ENCODE assay signal across 8 cellular contexts in genomic region chr11:64319421-64319761, GRCh38. TPM values are rescaled to one million over a fixed set of nuclear protein-coding genes. Genes with fewer than 3 reads are reported as not detected.
DNase-seq lines count a peak whose midpoint lies in the region; ATAC-seq, FAIRE-seq and TF ChIP-seq lines count a peak whose summit lies in the region.

No MANE protein-coding gene starts in this region.

- no peaks in the 10 kb centered on the region for H3F3A ChIP-seq in GM23248 (ENCODE audit: insufficient read depth)

- no peak overlapping the region for H3K27ac ChIP-seq in GM23248
- peak overlapping the region; percentile 92 to 99 (median 98) for H3K27ac ChIP-seq in esophagus squamous epithelium
- H3K27ac ChIP-seq in sigmoid colon: peak overlapping the region; percentile 98 to 99 (median 98)

- DNase-seq in GM23248 (peak; percentile 42), SIG-M5 treated with dmso at 0.1 percent for 504 hours (lab: John Stamatoyannopoulos, UW; ENCODE audit: unreplicated experiment) (peak; percentile 80), esophagus squamous epithelium (lab: John Stamatoyannopoulos, UW) (no peak), sigmoid colon (peak; percentile 68), HK-2 (ENCODE audit: unreplicated experiment) (no peak), globus pallidus (ENCODE audit: low spot score) (no peak), GM19239 (ENCODE audit: insufficient read length, low spot score) (no peak)

- no peak overlapping the region for H2AFZ ChIP-seq in GM23248

- no peak for TF ChIP-seq CTCF in esophagus squamous epithelium (IDR thresholded peaks at IDR 0.05)
- no peak for TF ChIP-seq CTCF in sigmoid colon (IDR thresholded peaks at IDR 0.05)

- intact Hi-C loops in esophagus squamous epithelium (cut with DNase I): no loop called here
- intact Hi-C loops in sigmoid colon (cut with DNase I): loop anchor here (2.0 kb wide), 1 partner anchor 23 kb away; no protein-coding TSS in a partner anchor

- no peaks in the 10 kb centered on the region for H3K9me2 ChIP-seq in GM23248 (ENCODE audit: insufficient read depth)

- in situ Hi-C loops in GM23248 (cut with MboI): no loop called here

- WGBS in GM23248 (ENCODE audit: low coverage in 1 of 2, low lambda C conversion rate in 2 of 2, missing lambda C conversion rate in 2 of 2), 2 experiments: 97 to 100% methylated on average over 4 of the region's 4 CpGs
- WGBS in esophagus squamous epithelium, 2 donors: 37 to 60% methylated on average over 2 to 4 of the region's 4 CpGs
- WGBS in sigmoid colon, 2 donors: 16 to 67% methylated on average over 4 of the region's 4 CpGs

- H3K4me3 ChIP-seq in GM23248 (peak overlapping the region; percentile 88), esophagus squamous epithelium (peak overlapping the region; percentile 60 to 91 (median 82)), sigmoid colon (peak overlapping the region in 1 of 4 donors; percentile 83)

- peak overlapping the region; percentile 78 for H3K4me2 ChIP-seq in GM23248 (ENCODE audit: unreplicated experiment)

- H3K9me3 ChIP-seq in GM23248 (ENCODE audit: low read depth) (no peaks in the 10 kb centered on the region), esophagus squamous epithelium (no peaks in the 10 kb centered on the region), sigmoid colon (no peaks in the 10 kb centered on the region)

- H4K20me1 ChIP-seq in GM23248 (ENCODE audit: insufficient read depth): no peaks in the 10 kb centered on the region

- H3K27me3 ChIP-seq in GM23248 (replicated peaks; ENCODE audit: insufficient read depth) (no peaks in the 10 kb centered on the region), esophagus squamous epithelium (no peaks in the 10 kb centered on the region), sigmoid colon (no peaks in the 10 kb centered on the region)

- H3K79me2 ChIP-seq in GM23248 (ENCODE audit: insufficient read depth): peaks cover 49% of the 10 kb centered on the region

- TF ChIP-seq EP300 in sigmoid colon (IDR thresholded peaks at IDR 0.05): no peak

- FAIRE-seq in GM19239 (lab: Jason Lieb, UNC): no peak

- H3K4me1 ChIP-seq in GM23248 (ENCODE audit: insufficient read depth) (peaks cover 16% of the 10 kb centered on the region), esophagus squamous epithelium (peaks cover 40 to 87% (median 44%) of the 10 kb centered on the region in 3 donors), sigmoid colon (peaks cover 0 to 24% (median 22%) of the 10 kb centered on the region in 4 donors)

- H3K36me3 ChIP-seq in GM23248 (ENCODE audit: low read depth): 0 out of 2 replicates have a peak, but pooled peaks cover 4% of the 10 kb centered on the region
- peaks cover 21 to 56% (median 23%) of the 10 kb centered on the region in 3 donors for H3K36me3 ChIP-seq in esophagus squamous epithelium
- H3K36me3 ChIP-seq in sigmoid colon: peaks cover 10 to 43% (median 17%) of the 10 kb centered on the region in 4 donors

- peak overlapping the region; percentile 94 for H3K9ac ChIP-seq in GM23248

- TF ChIP-seq POLR2A in esophagus squamous epithelium (IDR thresholded peaks at IDR 0.05) (no peak), sigmoid colon (IDR thresholded peaks at IDR 0.05) (no peak)

- no peak for ATAC-seq in GM19035 (IDR thresholded peaks at IDR 0.05; ENCODE audit: unreplicated experiment)

RNA-seq across cellular contexts. Expression of gene PRDX5, which starts 1.5 kb away (rescaled TPM):
- 243 and 260 TPM in 2 replicates for total RNA-seq in GM23248 (2014; rRNA removed; shearing (Covaris generic))
- polyA plus RNA-seq in GM23248 (2016; fragmentation: Nextera tagmentation; extraction: Ambion mirVana) (436 and 451 TPM in 2 replicates), sigmoid colon (1,000 to 10,000 TPM in 1 of 3 donors, 100 to 1,000 TPM in 2; 596 to 1,045 (median 779) TPM)
- total RNA-seq in esophagus squamous epithelium (100 to 1,000 TPM; 309 to 602 (median 476) TPM), sigmoid colon (100 to 1,000 TPM; 169 to 269 (median 215) TPM)

RNA-seq across cellular contexts. Expression of gene TRMT112, which starts 2.0 kb away (rescaled TPM):
- 161 and 183 TPM in 2 replicates for total RNA-seq in GM23248 (2014; rRNA removed; shearing (Covaris generic))
- 269 and 282 TPM in 2 replicates for polyA plus RNA-seq in GM23248 (2016; fragmentation: Nextera tagmentation; extraction: Ambion mirVana)
- total RNA-seq in esophagus squamous epithelium: 100 to 1,000 TPM; 202 to 248 (median 211) TPM
- total RNA-seq in sigmoid colon: 100 to 1,000 TPM; 182 to 353 (median 269) TPM
- 100 to 1,000 TPM; 148 to 232 (median 168) TPM for polyA plus RNA-seq in sigmoid colon

RNA-seq across cellular contexts. Expression of gene ESRRA, which starts 14.1 kb away (rescaled TPM):
- total RNA-seq in GM23248 (2014; rRNA removed; shearing (Covaris generic)): 38.6 and 41.9 TPM in 2 replicates
- polyA plus RNA-seq in GM23248 (2016; fragmentation: Nextera tagmentation; extraction: Ambion mirVana): 17.2 and 18.1 TPM in 2 replicates
- total RNA-seq in esophagus squamous epithelium: 100 to 1,000 TPM in 2 of 4 donors, 10 to 100 TPM in 2; 81.9 to 131 (median 99.7) TPM
- total RNA-seq in sigmoid colon: 10 to 100 TPM; 39.9 to 48.7 (median 45.3) TPM
- polyA plus RNA-seq in sigmoid colon: 100 to 1,000 TPM; 151 to 244 (median 219) TPM

RNA-seq across cellular contexts. Expression of gene CATSPERZ, which starts 19.2 kb away (rescaled TPM):
- total RNA-seq in GM23248 (2014; rRNA removed; shearing (Covaris generic)): not detected in 2 replicates
- polyA plus RNA-seq in GM23248 (2016; fragmentation: Nextera tagmentation; extraction: Ambion mirVana) (not detected in 2 replicates), sigmoid colon (1 to 10 TPM in 2 of 3 donors, not detected in 1; 1.1 to 1.4 TPM)
- total RNA-seq in esophagus squamous epithelium (not detected), sigmoid colon (not detected)

RNA-seq across cellular contexts. Expression of gene CCDC88B, which starts 20.6 kb away (rescaled TPM):
- 1.8 TPM in 2 replicates for total RNA-seq in GM23248 (2014; rRNA removed; shearing (Covaris generic))
- polyA plus RNA-seq in GM23248 (2016; fragmentation: Nextera tagmentation; extraction: Ambion mirVana) (2.6 and 3.1 TPM in 2 replicates), sigmoid colon (100 to 1,000 TPM in 1 of 3 donors, 10 to 100 TPM in 2; 15.6 to 157 (median 23.6) TPM)
- total RNA-seq in esophagus squamous epithelium (10 to 100 TPM in 3 of 4 donors, 1 to 10 TPM in 1; 7.4 to 14.9 (median 13.7) TPM), sigmoid colon (1 to 10 TPM; 2.6 to 8.6 (median 3.9) TPM)

Comparison
In these comparisons a context has a peak if more than half of its experiments do, and no peak if none do; other contexts are left out.
1. DNase-seq: peak in GM23248 (single experiment), SIG-M5 treated with dmso at 0.1 percent for 504 hours (single experiment) and sigmoid colon (single experiment); none in esophagus squamous epithelium (single experiment), HK-2 (single experiment), globus pallidus (single experiment) and GM19239 (single experiment).